In the genomic region with DNA sequence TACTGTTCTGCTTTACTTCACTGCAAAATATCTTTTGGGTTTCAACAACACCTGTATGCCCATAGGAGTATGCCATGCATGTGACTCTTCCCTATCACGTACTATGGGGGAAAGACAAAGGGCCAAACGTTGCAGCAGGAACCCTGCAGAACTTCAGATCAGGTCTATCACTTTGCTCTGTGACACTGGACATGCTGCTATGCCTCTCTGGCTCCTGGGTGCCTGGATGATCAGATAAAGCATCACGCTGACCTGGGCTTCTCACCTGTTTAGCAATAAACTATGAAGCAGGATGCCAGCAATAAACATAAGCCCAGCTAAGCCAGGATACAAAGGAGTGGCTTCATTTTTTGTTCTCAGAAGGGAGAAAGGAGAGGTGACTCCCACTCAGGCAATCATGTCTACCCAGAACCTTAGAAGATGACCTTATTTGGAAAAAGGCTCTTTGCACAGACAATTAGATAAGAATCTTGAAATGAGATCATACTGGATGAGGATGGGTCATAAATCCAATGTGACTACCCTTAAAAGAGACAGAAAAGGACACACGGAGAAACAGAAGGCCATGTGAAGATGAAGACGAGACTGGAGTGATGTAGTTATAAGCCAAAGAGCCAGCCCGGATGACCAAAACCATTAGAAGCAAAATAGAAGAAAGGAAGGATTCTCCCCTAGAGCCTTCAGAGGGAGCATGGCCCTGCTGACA, we compare ENCODE assay signal across 1 cellular context.
A peak's percentile ranks its signal among the peaks of the same experiment; 100 is the strongest.
TF ChIP-seq lines count a peak whose summit lies in the region.

No MANE protein-coding gene starts in this region.

TF ChIP-seq in K562, 482 proteins besides CTCF, POLR2A, EP300 and RAD21 (continued from another document and continues in another):
- TF ChIP-seq, protein P1, sequence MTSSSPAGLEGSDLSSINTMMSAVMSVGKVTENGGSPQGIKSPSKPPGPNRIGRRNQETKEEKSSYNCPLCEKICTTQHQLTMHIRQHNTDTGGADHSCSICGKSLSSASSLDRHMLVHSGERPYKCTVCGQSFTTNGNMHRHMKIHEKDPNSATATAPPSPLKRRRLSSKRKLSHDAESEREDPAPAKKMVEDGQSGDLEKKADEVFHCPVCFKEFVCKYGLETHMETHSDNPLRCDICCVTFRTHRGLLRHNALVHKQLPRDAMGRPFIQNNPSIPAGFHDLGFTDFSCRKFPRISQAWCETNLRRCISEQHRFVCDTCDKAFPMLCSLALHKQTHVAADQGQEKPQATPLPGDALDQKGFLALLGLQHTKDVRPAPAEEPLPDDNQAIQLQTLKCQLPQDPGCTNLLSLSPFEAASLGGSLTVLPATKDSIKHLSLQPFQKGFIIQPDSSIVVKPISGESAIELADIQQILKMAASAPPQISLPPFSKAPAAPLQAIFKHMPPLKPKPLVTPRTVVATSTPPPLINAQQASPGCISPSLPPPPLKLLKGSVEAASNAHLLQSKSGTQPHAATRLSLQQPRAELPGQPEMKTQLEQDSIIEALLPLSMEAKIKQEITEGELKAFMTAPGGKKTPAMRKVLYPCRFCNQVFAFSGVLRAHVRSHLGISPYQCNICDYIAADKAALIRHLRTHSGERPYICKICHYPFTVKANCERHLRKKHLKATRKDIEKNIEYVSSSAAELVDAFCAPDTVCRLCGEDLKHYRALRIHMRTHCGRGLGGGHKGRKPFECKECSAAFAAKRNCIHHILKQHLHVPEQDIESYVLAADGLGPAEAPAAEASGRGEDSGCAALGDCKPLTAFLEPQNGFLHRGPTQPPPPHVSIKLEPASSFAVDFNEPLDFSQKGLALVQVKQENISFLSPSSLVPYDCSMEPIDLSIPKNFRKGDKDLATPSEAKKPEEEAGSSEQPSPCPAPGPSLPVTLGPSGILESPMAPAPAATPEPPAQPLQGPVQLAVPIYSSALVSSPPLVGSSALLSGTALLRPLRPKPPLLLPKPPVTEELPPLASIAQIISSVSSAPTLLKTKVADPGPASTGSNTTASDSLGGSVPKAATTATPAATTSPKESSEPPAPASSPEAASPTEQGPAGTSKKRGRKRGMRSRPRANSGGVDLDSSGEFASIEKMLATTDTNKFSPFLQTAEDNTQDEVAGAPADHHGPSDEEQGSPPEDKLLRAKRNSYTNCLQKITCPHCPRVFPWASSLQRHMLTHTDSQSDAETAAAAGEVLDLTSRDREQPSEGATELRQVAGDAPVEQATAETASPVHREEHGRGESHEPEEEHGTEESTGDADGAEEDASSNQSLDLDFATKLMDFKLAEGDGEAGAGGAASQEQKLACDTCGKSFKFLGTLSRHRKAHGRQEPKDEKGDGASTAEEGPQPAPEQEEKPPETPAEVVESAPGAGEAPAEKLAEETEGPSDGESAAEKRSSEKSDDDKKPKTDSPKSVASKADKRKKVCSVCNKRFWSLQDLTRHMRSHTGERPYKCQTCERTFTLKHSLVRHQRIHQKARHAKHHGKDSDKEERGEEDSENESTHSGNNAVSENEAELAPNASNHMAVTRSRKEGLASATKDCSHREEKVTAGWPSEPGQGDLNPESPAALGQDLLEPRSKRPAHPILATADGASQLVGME (CRISPR knock-in tag; IDR thresholded peaks at IDR 0.05): no peak
- TF ChIP-seq SP1 (CRISPR knock-in tag; IDR thresholded peaks at IDR 0.05) (no peak), KLF13 (tag; IDR thresholded peaks at IDR 0.05; ENCODE audit: borderline replicate concordance, low read depth) (no peak), DACH1 (IDR thresholded peaks at IDR 0.05; ENCODE audit: partially characterized antibody) (no peak), TEAD2 (tag; IDR thresholded peaks at IDR 0.05) (no peak), TSC22D4 (tag; IDR thresholded peaks at IDR 0.05) (no peak), DIDO1 (tag; IDR thresholded peaks at IDR 0.05; ENCODE audit: low read depth) (0 out of 2 replicates have a peak, but pooled peaks have one; percentile 43), PHTF2 (CRISPR knock-in tag; IDR thresholded peaks at IDR 0.05) (no peak), CBFA2T2 (conservative IDR thresholded peaks at IDR 0.05) (no peak), FOXJ3 (CRISPR knock-in tag; IDR thresholded peaks at IDR 0.05) (no peak), MED1 (CRISPR knock-in tag; IDR thresholded peaks at IDR 0.05; ENCODE audit: borderline replicate concordance) (no peak), ZNF551 (CRISPR knock-in tag; IDR thresholded peaks at IDR 0.05) (no peak), CHD4 (IDR thresholded peaks at IDR 0.05; ENCODE audit: insufficient read depth, insufficient replicate concordance, low read depth, low read length, poor library complexity, severe bottlenecking) (no peak), ZKSCAN1 (IDR thresholded peaks at IDR 0.05; ENCODE audit: low read depth, low read length) (no peak), CHD1 (IDR thresholded peaks at IDR 0.05; ENCODE audit: low read length) (no peak), ATF1 (CRISPR knock-in tag; IDR thresholded peaks at IDR 0.05) (no peak), ATF1 (tag; IDR thresholded peaks at IDR 0.05) (no peak)
- TF ChIP-seq, protein P2, sequence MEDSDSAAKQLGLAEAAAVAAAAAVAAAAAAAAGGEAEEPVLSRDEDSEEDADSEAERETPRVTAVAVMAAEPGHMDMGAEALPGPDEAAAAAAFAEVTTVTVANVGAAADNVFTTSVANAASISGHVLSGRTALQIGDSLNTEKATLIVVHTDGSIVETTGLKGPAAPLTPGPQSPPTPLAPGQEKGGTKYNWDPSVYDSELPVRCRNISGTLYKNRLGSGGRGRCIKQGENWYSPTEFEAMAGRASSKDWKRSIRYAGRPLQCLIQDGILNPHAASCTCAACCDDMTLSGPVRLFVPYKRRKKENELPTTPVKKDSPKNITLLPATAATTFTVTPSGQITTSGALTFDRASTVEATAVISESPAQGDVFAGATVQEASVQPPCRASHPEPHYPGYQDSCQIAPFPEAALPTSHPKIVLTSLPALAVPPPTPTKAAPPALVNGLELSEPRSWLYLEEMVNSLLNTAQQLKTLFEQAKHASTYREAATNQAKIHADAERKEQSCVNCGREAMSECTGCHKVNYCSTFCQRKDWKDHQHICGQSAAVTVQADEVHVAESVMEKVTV (CRISPR knock-in tag; IDR thresholded peaks at IDR 0.05): no peak
- TF ChIP-seq, protein P3, sequence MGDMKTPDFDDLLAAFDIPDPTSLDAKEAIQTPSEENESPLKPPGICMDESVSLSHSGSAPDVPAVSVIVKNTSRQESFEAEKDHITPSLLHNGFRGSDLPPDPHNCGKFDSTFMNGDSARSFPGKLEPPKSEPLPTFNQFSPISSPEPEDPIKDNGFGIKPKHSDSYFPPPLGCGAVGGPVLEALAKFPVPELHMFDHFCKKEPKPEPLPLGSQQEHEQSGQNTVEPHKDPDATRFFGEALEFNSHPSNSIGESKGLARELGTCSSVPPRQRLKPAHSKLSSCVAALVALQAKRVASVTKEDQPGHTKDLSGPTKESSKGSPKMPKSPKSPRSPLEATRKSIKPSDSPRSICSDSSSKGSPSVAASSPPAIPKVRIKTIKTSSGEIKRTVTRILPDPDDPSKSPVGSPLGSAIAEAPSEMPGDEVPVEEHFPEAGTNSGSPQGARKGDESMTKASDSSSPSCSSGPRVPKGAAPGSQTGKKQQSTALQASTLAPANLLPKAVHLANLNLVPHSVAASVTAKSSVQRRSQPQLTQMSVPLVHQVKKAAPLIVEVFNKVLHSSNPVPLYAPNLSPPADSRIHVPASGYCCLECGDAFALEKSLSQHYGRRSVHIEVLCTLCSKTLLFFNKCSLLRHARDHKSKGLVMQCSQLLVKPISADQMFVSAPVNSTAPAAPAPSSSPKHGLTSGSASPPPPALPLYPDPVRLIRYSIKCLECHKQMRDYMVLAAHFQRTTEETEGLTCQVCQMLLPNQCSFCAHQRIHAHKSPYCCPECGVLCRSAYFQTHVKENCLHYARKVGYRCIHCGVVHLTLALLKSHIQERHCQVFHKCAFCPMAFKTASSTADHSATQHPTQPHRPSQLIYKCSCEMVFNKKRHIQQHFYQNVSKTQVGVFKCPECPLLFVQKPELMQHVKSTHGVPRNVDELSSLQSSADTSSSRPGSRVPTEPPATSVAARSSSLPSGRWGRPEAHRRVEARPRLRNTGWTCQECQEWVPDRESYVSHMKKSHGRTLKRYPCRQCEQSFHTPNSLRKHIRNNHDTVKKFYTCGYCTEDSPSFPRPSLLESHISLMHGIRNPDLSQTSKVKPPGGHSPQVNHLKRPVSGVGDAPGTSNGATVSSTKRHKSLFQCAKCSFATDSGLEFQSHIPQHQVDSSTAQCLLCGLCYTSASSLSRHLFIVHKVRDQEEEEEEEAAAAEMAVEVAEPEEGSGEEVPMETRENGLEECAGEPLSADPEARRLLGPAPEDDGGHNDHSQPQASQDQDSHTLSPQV (IDR thresholded peaks at IDR 0.05): no peak
- TF ChIP-seq, protein P4, sequence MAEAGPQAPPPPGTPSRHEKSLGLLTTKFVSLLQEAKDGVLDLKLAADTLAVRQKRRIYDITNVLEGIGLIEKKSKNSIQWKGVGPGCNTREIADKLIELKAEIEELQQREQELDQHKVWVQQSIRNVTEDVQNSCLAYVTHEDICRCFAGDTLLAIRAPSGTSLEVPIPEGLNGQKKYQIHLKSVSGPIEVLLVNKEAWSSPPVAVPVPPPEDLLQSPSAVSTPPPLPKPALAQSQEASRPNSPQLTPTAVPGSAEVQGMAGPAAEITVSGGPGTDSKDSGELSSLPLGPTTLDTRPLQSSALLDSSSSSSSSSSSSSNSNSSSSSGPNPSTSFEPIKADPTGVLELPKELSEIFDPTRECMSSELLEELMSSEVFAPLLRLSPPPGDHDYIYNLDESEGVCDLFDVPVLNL (CRISPR knock-in tag; IDR thresholded peaks at IDR 0.05; ENCODE audit: low read depth): no peak
- TF ChIP-seq, protein P5, sequence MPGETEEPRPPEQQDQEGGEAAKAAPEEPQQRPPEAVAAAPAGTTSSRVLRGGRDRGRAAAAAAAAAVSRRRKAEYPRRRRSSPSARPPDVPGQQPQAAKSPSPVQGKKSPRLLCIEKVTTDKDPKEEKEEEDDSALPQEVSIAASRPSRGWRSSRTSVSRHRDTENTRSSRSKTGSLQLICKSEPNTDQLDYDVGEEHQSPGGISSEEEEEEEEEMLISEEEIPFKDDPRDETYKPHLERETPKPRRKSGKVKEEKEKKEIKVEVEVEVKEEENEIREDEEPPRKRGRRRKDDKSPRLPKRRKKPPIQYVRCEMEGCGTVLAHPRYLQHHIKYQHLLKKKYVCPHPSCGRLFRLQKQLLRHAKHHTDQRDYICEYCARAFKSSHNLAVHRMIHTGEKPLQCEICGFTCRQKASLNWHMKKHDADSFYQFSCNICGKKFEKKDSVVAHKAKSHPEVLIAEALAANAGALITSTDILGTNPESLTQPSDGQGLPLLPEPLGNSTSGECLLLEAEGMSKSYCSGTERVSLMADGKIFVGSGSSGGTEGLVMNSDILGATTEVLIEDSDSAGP (CRISPR knock-in tag; IDR thresholded peaks at IDR 0.05): no peak
- TF ChIP-seq, protein P6, sequence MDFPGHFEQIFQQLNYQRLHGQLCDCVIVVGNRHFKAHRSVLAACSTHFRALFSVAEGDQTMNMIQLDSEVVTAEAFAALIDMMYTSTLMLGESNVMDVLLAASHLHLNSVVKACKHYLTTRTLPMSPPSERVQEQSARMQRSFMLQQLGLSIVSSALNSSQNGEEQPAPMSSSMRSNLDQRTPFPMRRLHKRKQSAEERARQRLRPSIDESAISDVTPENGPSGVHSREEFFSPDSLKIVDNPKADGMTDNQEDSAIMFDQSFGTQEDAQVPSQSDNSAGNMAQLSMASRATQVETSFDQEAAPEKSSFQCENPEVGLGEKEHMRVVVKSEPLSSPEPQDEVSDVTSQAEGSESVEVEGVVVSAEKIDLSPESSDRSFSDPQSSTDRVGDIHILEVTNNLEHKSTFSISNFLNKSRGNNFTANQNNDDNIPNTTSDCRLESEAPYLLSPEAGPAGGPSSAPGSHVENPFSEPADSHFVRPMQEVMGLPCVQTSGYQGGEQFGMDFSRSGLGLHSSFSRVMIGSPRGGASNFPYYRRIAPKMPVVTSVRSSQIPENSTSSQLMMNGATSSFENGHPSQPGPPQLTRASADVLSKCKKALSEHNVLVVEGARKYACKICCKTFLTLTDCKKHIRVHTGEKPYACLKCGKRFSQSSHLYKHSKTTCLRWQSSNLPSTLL (IDR thresholded peaks at IDR 0.05): no peak
- TF ChIP-seq, protein P7, sequence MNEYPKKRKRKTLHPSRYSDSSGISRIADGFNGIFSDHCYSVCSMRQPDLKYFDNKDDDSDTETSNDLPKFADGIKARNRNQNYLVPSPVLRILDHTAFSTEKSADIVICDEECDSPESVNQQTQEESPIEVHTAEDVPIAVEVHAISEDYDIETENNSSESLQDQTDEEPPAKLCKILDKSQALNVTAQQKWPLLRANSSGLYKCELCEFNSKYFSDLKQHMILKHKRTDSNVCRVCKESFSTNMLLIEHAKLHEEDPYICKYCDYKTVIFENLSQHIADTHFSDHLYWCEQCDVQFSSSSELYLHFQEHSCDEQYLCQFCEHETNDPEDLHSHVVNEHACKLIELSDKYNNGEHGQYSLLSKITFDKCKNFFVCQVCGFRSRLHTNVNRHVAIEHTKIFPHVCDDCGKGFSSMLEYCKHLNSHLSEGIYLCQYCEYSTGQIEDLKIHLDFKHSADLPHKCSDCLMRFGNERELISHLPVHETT (CRISPR knock-in tag; conservative IDR thresholded peaks at IDR 0.05 in 1 of 2, IDR thresholded peaks at IDR 0.05 in 1 of 2): peak in 1 of 2 experiments; percentile 87; a peak in 2 of 4 replicates
- TF ChIP-seq, protein P8, sequence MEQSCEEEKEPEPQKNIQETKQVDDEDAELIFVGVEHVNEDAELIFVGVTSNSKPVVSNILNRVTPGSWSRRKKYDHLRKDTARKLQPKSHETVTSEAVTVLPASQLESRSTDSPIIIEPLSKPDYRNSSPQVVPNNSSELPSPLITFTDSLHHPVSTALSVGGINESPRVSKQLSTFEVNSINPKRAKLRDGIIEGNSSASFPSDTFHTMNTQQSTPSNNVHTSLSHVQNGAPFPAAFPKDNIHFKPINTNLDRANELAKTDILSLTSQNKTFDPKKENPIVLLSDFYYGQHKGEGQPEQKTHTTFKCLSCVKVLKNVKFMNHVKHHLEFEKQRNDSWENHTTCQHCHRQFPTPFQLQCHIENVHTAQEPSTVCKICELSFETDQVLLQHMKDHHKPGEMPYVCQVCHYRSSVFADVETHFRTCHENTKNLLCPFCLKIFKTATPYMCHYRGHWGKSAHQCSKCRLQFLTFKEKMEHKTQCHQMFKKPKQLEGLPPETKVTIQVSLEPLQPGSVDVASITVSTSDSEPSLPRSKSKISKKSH (CRISPR knock-in tag; IDR thresholded peaks at IDR 0.05): no peak
